ENCODE assay signal across 30 cellular contexts in genomic region chr2:8170552-8170951, GRCh38.
A peak's percentile ranks its signal among the peaks of the same experiment; 100 is the strongest.
DNase-seq lines count a peak whose midpoint lies in the region; ATAC-seq and TF ChIP-seq lines count a peak whose summit lies in the region.
"Had no signal": no experiment of that assay in that cellular context is flagged by ENCODE, and none has a peak within 500 bp of the region (broad histone marks: within the 10 kb centered on the region; RNA-seq: fewer than 3 reads in every experiment).

No MANE protein-coding gene starts in this region.

- no peaks in the 10 kb centered on the region; a peak in 1 of 22 replicates for H4K20me1 ChIP-seq in BLaER1 treated with 17β-estradiol and CSF1 and Interleukin-3, amounts not matched to agents 10 nM and 100 nM

- H3K4me3 ChIP-seq in BLaER1 treated with 17β-estradiol and CSF1 and Interleukin-3, amounts not matched to agents 10 nM and 100 nM = no peak overlapping the region
- H3K4me3 ChIP-seq in brain microvascular endothelial cell (ENCODE audit: low read depth, low read length) = no peak overlapping the region
- no peak overlapping the region for H3K4me3 ChIP-seq in rectal smooth muscle tissue (ENCODE audit: low read length)
- no peak overlapping the region for H3K4me3 ChIP-seq in heart right ventricle
- H3K4me3 ChIP-seq: dorsolateral prefrontal cortex, esophagus muscularis mucosa, skin epidermis, suprapubic skin had no signal

- H3K27ac ChIP-seq in BLaER1 treated with 17β-estradiol and CSF1 and Interleukin-3, amounts not matched to agents 10 nM and 100 nM = no peak overlapping the region
- H3K27ac ChIP-seq in brain microvascular endothelial cell (peak overlapping the region; percentile 60), rectal smooth muscle tissue (ENCODE audit: low read depth, low read length) (peak overlapping the region; percentile 7), heart right ventricle (no peak overlapping the region)
- H3K27ac ChIP-seq: dorsolateral prefrontal cortex, esophagus muscularis mucosa, foreskin keratinocyte, skin epidermis, suprapubic skin had no signal

- no peak for ATAC-seq in heart right ventricle
- ATAC-seq in stimulated activated memory B cell treated with anti-CD40 and anti-IgM and Interleukin-4, amounts not matched to agents 10 μg/mL and 1 μg/mL and 100 μg/mL, for 72 hours = no peak
- ATAC-seq: foreskin keratinocyte, HCT116, left ventricle myocardium superior, WTC11 had no signal

- H3K27ac Mint-ChIP-seq in stimulated activated memory B cell treated with anti-CD40 and anti-IgM and Interleukin-4, amounts not matched to agents 10 μg/mL and 1 μg/mL and 100 μg/mL, for 72 hours = no peak overlapping the region
- H3K27ac Mint-ChIP-seq: activated CD4-positive, alpha-beta T cell treated with anti-CD3 and anti-CD28 coated beads, Interleukin-2, amount 10 ng/mL, durations not matched to agents 24 days and 14 days; activated T-helper 2 cell treated with anti-CD3 and anti-CD28 coated beads, Interferon-gamma antibody, Interleukin-2, Interleukin-4, amounts not matched to agents 10 μg/mL and 5 μg/mL and 100 μg/mL, durations not matched to agents 14 hours and 24 hours and 36 hours; WTC11 had no signal

- in situ Hi-C loops in brain microvascular endothelial cell (cut with HindIII; ENCODE audit: low pct_ligation_motif_present, low sequenced_read_pairs) = no loop called here

- no peak overlapping the region for H3K9ac ChIP-seq in BLaER1 treated with 17β-estradiol and CSF1 and Interleukin-3, amounts not matched to agents 10 nM and 100 nM
- no peak overlapping the region for H3K9ac ChIP-seq in rectal smooth muscle tissue (ENCODE audit: low read length)

- 57 to 60% methylated on average over 4 of the region's 4 CpGs for whole genome bisulfite sequencing in heart right ventricle, 2 donors

- peak overlapping the region in 7 of 11 experiments; percentile 18 to 38 (median 30); a peak in 12 of 22 replicates for H3K4me2 ChIP-seq in BLaER1 treated with 17β-estradiol and CSF1 and Interleukin-3, amounts not matched to agents 10 nM and 100 nM

- H3K4me3 Mint-ChIP-seq in stimulated activated memory B cell treated with anti-CD40 and anti-IgM and Interleukin-4, amounts not matched to agents 10 μg/mL and 1 μg/mL and 100 μg/mL, for 72 hours = no peak overlapping the region
- H3K4me3 Mint-ChIP-seq: activated CD4-positive, alpha-beta T cell treated with anti-CD3 and anti-CD28 coated beads, Interleukin-2, amount 10 ng/mL, durations not matched to agents 24 days and 14 days; WTC11 had no signal

- no peaks in the 10 kb centered on the region for H3K27me3 ChIP-seq in BLaER1 treated with 17β-estradiol and CSF1 and Interleukin-3, amounts not matched to agents 10 nM and 100 nM
- H3K27me3 ChIP-seq in brain microvascular endothelial cell (replicated peaks) (no peaks in the 10 kb centered on the region), rectal smooth muscle tissue (ENCODE audit: control insufficient read depth, insufficient read depth, low read length) (no peaks in the 10 kb centered on the region), heart right ventricle (no peaks in the 10 kb centered on the region)
- H3K27me3 ChIP-seq: esophagus muscularis mucosa, foreskin keratinocyte, suprapubic skin had no signal

- DNase-seq in NCI-H2171 treated with DMSO at 0.1 percent for 48 hours (lab: John Stamatoyannopoulos, UW) = peak; percentile 70
- DNase-seq in brain microvascular endothelial cell = no peak
- DNase-seq in GM20000 (ENCODE audit: low spot score) = no peak
- no peak for DNase-seq in heart right ventricle
- DNase-seq: activated CD4-positive, alpha-beta T cell treated with anti-CD3 and anti-CD28 coated beads, Interleukin-2, amount 10 ng/mL, durations not matched to agents 24 days and 14 days; activated CD8-positive, alpha-beta memory T cell treated with anti-CD3 and anti-CD28 coated beads for 24 hours; activated naive CD4-positive, alpha-beta T cell treated with anti-CD3 and anti-CD28 coated beads, Interleukin-2, amount 50 U/mL, for 16 hours; activated T-cell treated with anti-CD3 and anti-CD28 coated beads for 4 hours; amniotic stem cell; C1 segment of cervical spinal cord; dorsolateral prefrontal cortex; foreskin keratinocyte; head of caudate nucleus; kidney; left ventricle myocardium superior; NCI-H1048; NCI-H187; NCI-H345; NCI-H748 treated with DMSO at 0.1 percent for 48 hours; occipital lobe; stimulated activated naive CD4-positive, alpha-beta T cell had no signal

- H3K9me3 ChIP-seq in BLaER1 treated with 17β-estradiol and CSF1 and Interleukin-3, amounts not matched to agents 10 nM and 100 nM (replicated peaks in 1 of 11) = peaks cover 0 to 3% (median 0%) of the 10 kb centered on the region in 11 experiments; a peak in 1 of 22 replicates
- H3K9me3 ChIP-seq in heart right ventricle = peaks cover 0 to 5% (median 0%) of the 10 kb centered on the region in 11 donors
- H3K9me3 ChIP-seq: esophagus muscularis mucosa, suprapubic skin had no signal

- TF ChIP-seq CTCF in brain microvascular endothelial cell (IDR thresholded peaks at IDR 0.05; ENCODE audit: low read depth, low read length, missing control alignments) = no peak
- no peak for TF ChIP-seq CTCF in GM20000 (IDR thresholded peaks at IDR 0.05; ENCODE audit: extremely low read depth, missing control alignments)
- TF ChIP-seq CTCF in heart right ventricle (IDR thresholded peaks at IDR 0.05) = no peak

- H3K4me1 ChIP-seq in BLaER1 treated with 17β-estradiol and CSF1 and Interleukin-3, amounts not matched to agents 10 nM and 100 nM = peaks cover 4 to 22% (median 14%) of the 10 kb centered on the region in 10 experiments; a peak in 13 of 20 replicates
- H3K4me1 ChIP-seq in rectal smooth muscle tissue (ENCODE audit: control insufficient read depth, insufficient read depth, low read length) = no peaks in the 10 kb centered on the region
- H3K4me1 ChIP-seq in heart right ventricle = peaks cover 0 to 44% (median 6%) of the 10 kb centered on the region in 9 donors
- H3K4me1 ChIP-seq: esophagus muscularis mucosa, foreskin keratinocyte, suprapubic skin had no signal

- intact Hi-C loops in heart right ventricle (cut with DNase I) = no loop called here

- H3K36me3 Mint-ChIP-seq in stimulated activated memory B cell treated with anti-CD40 and anti-IgM and Interleukin-4, amounts not matched to agents 10 μg/mL and 1 μg/mL and 100 μg/mL, for 72 hours = no peaks in the 10 kb centered on the region
- H3K36me3 Mint-ChIP-seq: WTC11 had no signal

- H3K9me3 Mint-ChIP-seq in stimulated activated memory B cell treated with anti-CD40 and anti-IgM and Interleukin-4, amounts not matched to agents 10 μg/mL and 1 μg/mL and 100 μg/mL, for 72 hours = peaks cover 7% of the 10 kb centered on the region

- H3K27me3 Mint-ChIP-seq in stimulated activated memory B cell treated with anti-CD40 and anti-IgM and Interleukin-4, amounts not matched to agents 10 μg/mL and 1 μg/mL and 100 μg/mL, for 72 hours = peaks cover 34% of the 10 kb centered on the region

- H3K36me3 ChIP-seq in BLaER1 treated with 17β-estradiol and CSF1 and Interleukin-3, amounts not matched to agents 10 nM and 100 nM = no peaks in the 10 kb centered on the region
- H3K36me3 ChIP-seq in brain microvascular endothelial cell (replicated peaks) (no peaks in the 10 kb centered on the region), rectal smooth muscle tissue (ENCODE audit: control insufficient read depth, insufficient read depth, low read length) (no peaks in the 10 kb centered on the region), heart right ventricle (no peaks in the 10 kb centered on the region)
- H3K36me3 ChIP-seq: esophagus muscularis mucosa, suprapubic skin had no signal

- no peaks in the 10 kb centered on the region for H3K4me1 Mint-ChIP-seq in stimulated activated memory B cell treated with anti-CD40 and anti-IgM and Interleukin-4, amounts not matched to agents 10 μg/mL and 1 μg/mL and 100 μg/mL, for 72 hours

Comparison
In these comparisons a context has a peak if more than half of its experiments do, and no peak if none do; other contexts are left out.
1. H3K27ac ChIP-seq: peak in brain microvascular endothelial cell (single experiment) and rectal smooth muscle tissue (single experiment); none in BLaER1 treated with 17β-estradiol and CSF1 and Interleukin-3, amounts not matched to agents 10 nM and 100 nM (0 of 11) and heart right ventricle (0 of 10).